In genomic region chr6:135318728-135319469, GRCh38 we compare ENCODE assay signal across 18 cellular contexts.
A peak's percentile ranks its signal among the peaks of the same experiment; 100 is the strongest.
DNase-seq lines count a peak whose midpoint lies in the region; ATAC-seq, FAIRE-seq and TF ChIP-seq lines count a peak whose summit lies in the region.
"Had no signal": no experiment of that assay in that cellular context is flagged by ENCODE, and none has a peak within 500 bp of the region (broad histone marks: within the 10 kb centered on the region; RNA-seq: fewer than 3 reads in every experiment).

No MANE protein-coding gene starts in this region.

- ATAC-seq in activated naive CD8-positive, alpha-beta T cell treated with anti-CD3 and anti-CD28 coated beads, Interleukin-2, amount 50 U/mL, for 24 hours, result no peak
- ATAC-seq in SK-N-SH treated with all-trans-retinoic acid at 6 μM for 48 hours (no peak), K562 (no peak)
- no peak for ATAC-seq in stimulated activated naive B cell treated with anti-CD40 and anti-IgM and Interleukin-4, amounts not matched to agents 10 μg/mL and 1 μg/mL and 100 μg/mL, for 72 hours (replicated peaks)
- ATAC-seq: A549 had no signal

- intact Hi-C loops in K562 (cut with micrococcal nuclease), result no loop called here

- no peak for DNase-seq in activated naive CD8-positive, alpha-beta T cell treated with anti-CD3 and anti-CD28 coated beads for 36 hours
- DNase-seq in activated naive CD8-positive, alpha-beta T cell treated with anti-CD3 and anti-CD28 coated beads, Interleukin-2, amount 50 U/mL, for 24 hours, result no peak
- DNase-seq in K562 (ENCODE audit: extremely low read depth in 1 of 4, low spot score in 3 of 4) (no peak), AG20443 (ENCODE audit: low spot score) (no peak), HAP-1 (ENCODE audit: low spot score in 2 of 2) (no peak), GM20000 (ENCODE audit: low spot score) (no peak)
- DNase-seq in stimulated activated naive B cell treated with anti-CD40 and anti-IgM and Interleukin-4, amounts not matched to agents 10 μg/mL and 1 μg/mL and 100 μg/mL, for 72 hours, result no peak
- DNase-seq: CD4-positive, alpha-beta memory T cell; DMS153; DMS79; GF-D8; HCEC 1CT had no signal

- H3K4me1 ChIP-seq in K562 (replicated peaks in 1 of 2; ENCODE audit: control insufficient read depth in 2 of 2, insufficient read depth in 2 of 2, low read length in 2 of 2) (peaks cover 24 to 60% of the 10 kb centered on the region in 2 experiments), HAP-1 (no peaks in the 10 kb centered on the region; the same call in 1 of the 2 replicates)
- H3K4me1 ChIP-seq: A549 had no signal

- POLR2A ChIA-PET in K562 (lab: Yijun Ruan, JAX), result no interaction called here

- 90% methylated on average over 8 of the region's 8 CpGs for WGBS in K562 (ENCODE audit: insufficient coverage, low coverage, missing lambda C conversion rate)

- TF ChIP-seq CTCF in K562 (IDR thresholded peaks at IDR 0.05 in 2 of 3, conservative IDR thresholded peaks at IDR 0.05 in 1 of 3; ENCODE audit: insufficient read depth in 2 of 3, low read depth in 1 of 3, low read length in 3 of 3) (no peak), GM20000 (IDR thresholded peaks at IDR 0.05; ENCODE audit: extremely low read depth, missing control alignments) (no peak)

- peaks cover 23% of the 10 kb centered on the region for H3K4me1 Mint-ChIP-seq in activated naive CD8-positive, alpha-beta T cell treated with anti-CD3 and anti-CD28 coated beads for 36 hours
- H3K4me1 Mint-ChIP-seq in activated naive CD8-positive, alpha-beta T cell treated with anti-CD3 and anti-CD28 coated beads, Interleukin-2, amount 50 U/mL, for 24 hours, result peaks cover 23% of the 10 kb centered on the region
- H3K4me1 Mint-ChIP-seq in stimulated activated naive B cell treated with anti-CD40 and anti-IgM and Interleukin-4, amounts not matched to agents 10 μg/mL and 1 μg/mL and 100 μg/mL, for 72 hours, result peaks cover 14 to 26% of the 10 kb centered on the region in 2 donors
- H3K4me1 Mint-ChIP-seq: CD4-positive, alpha-beta memory T cell had no signal

- H3K36me3 Mint-ChIP-seq in activated naive CD8-positive, alpha-beta T cell treated with anti-CD3 and anti-CD28 coated beads for 36 hours, result peaks cover 39% of the 10 kb centered on the region
- H3K36me3 Mint-ChIP-seq in activated naive CD8-positive, alpha-beta T cell treated with anti-CD3 and anti-CD28 coated beads, Interleukin-2, amount 50 U/mL, for 24 hours (ENCODE audit: low read depth), result peaks cover 22% of the 10 kb centered on the region
- peaks cover 9 to 38% of the 10 kb centered on the region in 2 donors for H3K36me3 Mint-ChIP-seq in stimulated activated naive B cell treated with anti-CD40 and anti-IgM and Interleukin-4, amounts not matched to agents 10 μg/mL and 1 μg/mL and 100 μg/mL, for 72 hours
- H3K36me3 Mint-ChIP-seq: CD14-positive monocyte had no signal

- H3K9me3 Mint-ChIP-seq in activated naive CD8-positive, alpha-beta T cell treated with anti-CD3 and anti-CD28 coated beads for 36 hours, result no peaks in the 10 kb centered on the region
- H3K9me3 Mint-ChIP-seq in activated naive CD8-positive, alpha-beta T cell treated with anti-CD3 and anti-CD28 coated beads, Interleukin-2, amount 50 U/mL, for 24 hours, result no peaks in the 10 kb centered on the region
- no peaks in the 10 kb centered on the region for H3K9me3 Mint-ChIP-seq in stimulated activated naive B cell treated with anti-CD40 and anti-IgM and Interleukin-4, amounts not matched to agents 10 μg/mL and 1 μg/mL and 100 μg/mL, for 72 hours
- H3K9me3 Mint-ChIP-seq: CD14-positive monocyte; CD4-positive, alpha-beta memory T cell had no signal

- H3K27ac Mint-ChIP-seq in activated naive CD8-positive, alpha-beta T cell treated with anti-CD3 and anti-CD28 coated beads for 36 hours, result peak overlapping the region; percentile 7
- no peak overlapping the region for H3K27ac Mint-ChIP-seq in activated naive CD8-positive, alpha-beta T cell treated with anti-CD3 and anti-CD28 coated beads, Interleukin-2, amount 50 U/mL, for 24 hours
- H3K27ac Mint-ChIP-seq in stimulated activated naive B cell treated with anti-CD40 and anti-IgM and Interleukin-4, amounts not matched to agents 10 μg/mL and 1 μg/mL and 100 μg/mL, for 72 hours, result peak overlapping the region; percentile 4
- H3K27ac Mint-ChIP-seq: CD14-positive monocyte; CD4-positive, alpha-beta memory T cell had no signal

- peak overlapping the region; percentile 91 for H3K27ac ChIP-seq in K562 (ENCODE audit: extremely low read depth, low read depth, low read length)
- H3K27ac ChIP-seq: 22Rv1, A549, BLaER1, HL-60 had no signal

- no peaks in the 10 kb centered on the region for H3K27me3 ChIP-seq in K562 (ENCODE audit: control insufficient read depth in 2 of 2, insufficient read depth in 2 of 2, low read length in 2 of 2)
- no peaks in the 10 kb centered on the region for H3K27me3 ChIP-seq in HAP-1 (ENCODE audit: low read depth)
- H3K27me3 ChIP-seq: BLaER1 had no signal

- CTCF ChIA-PET in K562 (lab: Yijun Ruan, JAX; ENCODE audit: low intra/inter-chr PET ratio), result no interaction called here

- no peak overlapping the region; a peak in 2 of 4 replicates for H3K9ac ChIP-seq in K562 (ENCODE audit: insufficient read depth in 1 of 2, low read depth in 2 of 2, low read length in 2 of 2)
- H3K9ac ChIP-seq: BLaER1 had no signal

- no peak for TF ChIP-seq RAD21 in K562 (CRISPR knock-in tag; conservative IDR thresholded peaks at IDR 0.05 in 1 of 2, IDR thresholded peaks at IDR 0.05 in 1 of 2)

- no peak overlapping the region for H2AFZ ChIP-seq in K562 (ENCODE audit: low read depth, low read length)

- in situ Hi-C loops in K562 (cut with MboI) (no loop called here), HAP-1 (cut with MboI; ENCODE audit: low sequenced_read_pairs) (no loop called here)

- H3K4me3 Mint-ChIP-seq in activated naive CD8-positive, alpha-beta T cell treated with anti-CD3 and anti-CD28 coated beads for 36 hours, result no peak overlapping the region
- H3K4me3 Mint-ChIP-seq in activated naive CD8-positive, alpha-beta T cell treated with anti-CD3 and anti-CD28 coated beads, Interleukin-2, amount 50 U/mL, for 24 hours, result no peak overlapping the region
- H3K4me3 Mint-ChIP-seq in stimulated activated naive B cell treated with anti-CD40 and anti-IgM and Interleukin-4, amounts not matched to agents 10 μg/mL and 1 μg/mL and 100 μg/mL, for 72 hours, result no peak overlapping the region
- H3K4me3 Mint-ChIP-seq: CD14-positive monocyte; CD4-positive, alpha-beta memory T cell had no signal

- H3K9me1 ChIP-seq in K562 (ENCODE audit: control insufficient read depth, insufficient read depth, low read length), result no peaks in the 10 kb centered on the region

- peak overlapping the region; percentile 4; the same call in 1 of the 2 replicates for H3K4me2 ChIP-seq in K562 (ENCODE audit: insufficient read depth, low read length)
- H3K4me2 ChIP-seq: A549, BLaER1 had no signal

- peak; percentile 66 for TF ChIP-seq EP300 in K562 (IDR thresholded peaks at IDR 0.05; ENCODE audit: low read length)

- peaks cover 9% of the 10 kb centered on the region; the same call in 1 of the 3 replicates for H3K36me3 ChIP-seq in K562 (ENCODE audit: control insufficient read depth, insufficient read depth, low read length)
- no peaks in the 10 kb centered on the region for H3K36me3 ChIP-seq in HAP-1 (replicated peaks)
- H3K36me3 ChIP-seq: BLaER1 had no signal

- H3K79me2 ChIP-seq in K562 (ENCODE audit: control insufficient read depth, insufficient read depth, low read length), result no peaks in the 10 kb centered on the region; the same call in 2 of the 3 replicates

- BruUV-seq in K562 (replicated peaks; lab: Mats Ljungman, UMichigan), result no TSS peak

- H4K20me1 ChIP-seq in K562 (replicated peaks; ENCODE audit: control insufficient read depth, insufficient read depth, low read length), result no peaks in the 10 kb centered on the region
- H4K20me1 ChIP-seq: BLaER1 had no signal

- H3K9me3 ChIP-seq in K562 (replicated peaks; ENCODE audit: control insufficient read depth, insufficient read depth, low read depth, low read length) (no peaks in the 10 kb centered on the region), HAP-1 (no peaks in the 10 kb centered on the region)
- H3K9me3 ChIP-seq: A549, BLaER1 had no signal

- no peak for TF ChIP-seq POLR2A in K562 (conservative IDR thresholded peaks at IDR 0.05)

- H3K4me3 ChIP-seq in K562 (no peak overlapping the region), HAP-1 (no peak overlapping the region)
- H3K4me3 ChIP-seq: A549, BLaER1 had no signal

- FAIRE-seq in K562 (lab: Jason Lieb, UNC), result no peak
- FAIRE-seq: A549 had no signal

- no peaks in the 10 kb centered on the region for H3K27me3 Mint-ChIP-seq in activated naive CD8-positive, alpha-beta T cell treated with anti-CD3 and anti-CD28 coated beads for 36 hours
- H3K27me3 Mint-ChIP-seq in activated naive CD8-positive, alpha-beta T cell treated with anti-CD3 and anti-CD28 coated beads, Interleukin-2, amount 50 U/mL, for 24 hours, result no peaks in the 10 kb centered on the region
- H3K27me3 Mint-ChIP-seq in stimulated activated naive B cell treated with anti-CD40 and anti-IgM and Interleukin-4, amounts not matched to agents 10 μg/mL and 1 μg/mL and 100 μg/mL, for 72 hours, result no peaks in the 10 kb centered on the region
- H3K27me3 Mint-ChIP-seq: CD4-positive, alpha-beta memory T cell had no signal

TF ChIP-seq in SK-N-SH treated with all-trans-retinoic acid at 6 μM for 48 hours, 23 proteins besides CTCF, POLR2A, EP300 and RAD21:
- TF ChIP-seq ISL1 (CRISPR knock-in tag; IDR thresholded peaks at IDR 0.05), result no peak
- TF ChIP-seq TCF4 (CRISPR knock-in tag; IDR thresholded peaks at IDR 0.05; ENCODE audit: borderline replicate concordance), result peak; percentile 57; the same call in 1 of the 2 replicates

TF ChIP-seq in K562, 482 proteins besides CTCF, POLR2A, EP300 and RAD21 (continues in another document):
- peak; percentile 45; the same call in 1 of the 2 replicates for TF ChIP-seq GTF2A2 (tag; IDR thresholded peaks at IDR 0.05)
- TF ChIP-seq TCF3 (CRISPR knock-in tag; IDR thresholded peaks at IDR 0.05), result peak; percentile 43; the same call in 1 of the 2 replicates
- no peak for TF ChIP-seq CREB1 (IDR thresholded peaks at IDR 0.05)
- TF ChIP-seq CREB1 (CRISPR knock-in tag; IDR thresholded peaks at IDR 0.05), result no peak
- TF ChIP-seq PML (IDR thresholded peaks at IDR 0.05; ENCODE audit: low read length), result peak; percentile 85
- no peak for TF ChIP-seq SNIP1 (IDR thresholded peaks at IDR 0.05; ENCODE audit: low read depth)
- no peak for TF ChIP-seq FOXK1 (CRISPR knock-in tag; IDR thresholded peaks at IDR 0.05; ENCODE audit: borderline replicate concordance)
- peak; percentile 25 to 38; a peak in 1 of 4 replicates for TF ChIP-seq TRIM24 (IDR thresholded peaks at IDR 0.05)
- peak; percentile 27; the same call in 1 of the 2 replicates for TF ChIP-seq SOX6 (IDR thresholded peaks at IDR 0.05)
- peak; percentile 24; the same call in 1 of the 2 replicates for TF ChIP-seq CXXC5 (CRISPR knock-in tag; IDR thresholded peaks at IDR 0.05)
- TF ChIP-seq SMAD4 (CRISPR knock-in tag; conservative IDR thresholded peaks at IDR 0.05), result 0 out of 2 replicates have a peak, but pooled peaks have one; percentile 36
- TF ChIP-seq ZNF41 (CRISPR knock-in tag; conservative IDR thresholded peaks at IDR 0.05), result 0 out of 2 replicates have a peak, but pooled peaks have one; percentile 11
